ENCODE assay signal across 30 cellular contexts in the genomic region with DNA sequence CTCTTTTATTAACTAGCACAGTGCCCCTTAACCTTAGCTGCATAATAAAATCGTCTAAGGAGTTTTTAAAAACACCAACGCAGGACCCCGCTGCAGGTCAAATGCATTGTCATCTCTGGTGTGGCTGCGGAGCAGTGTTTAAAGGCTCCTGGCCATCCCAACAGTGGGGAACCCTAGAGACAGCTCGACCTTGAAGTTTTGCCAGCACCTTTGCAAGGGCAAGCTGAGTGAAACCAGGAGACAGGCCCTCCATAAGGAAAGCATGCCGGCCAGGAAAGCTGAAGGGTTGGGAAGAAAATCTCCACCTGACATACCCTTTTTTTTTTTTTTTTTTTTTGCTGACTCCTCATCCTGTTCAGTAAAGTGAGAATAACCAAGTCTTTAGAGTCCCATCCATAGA.
"Had no signal": no experiment of that assay in that cellular context is flagged by ENCODE, and none has a peak within 500 bp of the region (broad histone marks: within the 10 kb centered on the region; RNA-seq: fewer than 3 reads in every experiment).

No MANE protein-coding gene starts in this region.

- H3K4me3 ChIP-seq: ovary, psoas muscle, skin epidermis, smooth muscle cell, spleen, suprapubic skin, testis, tibial artery, transverse colon, upper lobe of left lung, vagina had no signal

- H3K79me2 ChIP-seq: parathyroid adenoma had no signal

- H3K4me1 ChIP-seq: parathyroid adenoma, psoas muscle, spleen, suprapubic skin, testis, tibial artery, transverse colon, upper lobe of left lung, vagina had no signal

- DNase-seq: naive thymus-derived CD8-positive, alpha-beta T cell; nephron progenitor cell; occipital lobe; ovary; posterior cingulate gyrus; psoas muscle; right cardiac atrium; spleen; stimulated activated CD4-positive, alpha-beta T cell treated with anti-CD3 and anti-CD28 coated beads, Interleukin-12 subunit alpha, Interleukin-12 subunit beta, amount 100 ng/mL, for 4 hours; stimulated activated CD4-positive, alpha-beta T cell treated with anti-CD3 and anti-CD28 coated beads, Interleukin-1b, Interleukin-23, amount 100 ng/mL, for 48 hours; stimulated activated CD4-positive, alpha-beta T cell treated with anti-CD3 and anti-CD28 coated beads, Interleukin-4, amount 100 ng/mL, for 1 hour; stimulated activated CD4-positive, alpha-beta T cell treated with anti-CD3 and anti-CD28 coated beads, Interleukin-4, amount 100 ng/mL, for 4 hours; stimulated activated CD8-positive, alpha-beta memory T cell treated with anti-CD3 and anti-CD28 coated beads, Interleukin-4, amount 100 ng/mL, for 48 hours; stimulated activated naive CD4-positive, alpha-beta T cell; stimulated activated naive CD8-positive, alpha-beta T cell treated with anti-CD3 and anti-CD28 coated beads, Interleukin-15, amount 100 ng/mL, for 72 hours; stimulated activated naive CD8-positive, alpha-beta T cell treated with anti-CD3 and anti-CD28 coated beads, Interleukin-15, Interleukin-2, amounts not matched to agents 100 U/mL and 50 U/mL, for 24 hours; substantia nigra; testis; tibial artery; transverse colon; upper lobe of left lung had no signal

- H3K27me3 ChIP-seq: ovary, spleen, suprapubic skin, testis, tibial artery, transverse colon, upper lobe of left lung, vagina had no signal

- H3K9ac ChIP-seq: parathyroid adenoma had no signal

- H3K4me2 ChIP-seq: smooth muscle cell had no signal

- H2AFZ ChIP-seq: parathyroid adenoma had no signal

- ATAC-seq: naive thymus-derived CD8-positive, alpha-beta T cell; natural killer cell treated with Interleukin-12 subunit alpha and Interleukin-12 subunit beta and Interleukin-15 and Interleukin-18, amount 100 ng/mL, for 72 hours; psoas muscle; right cardiac atrium; sciatic nerve; stimulated activated memory B cell treated with anti-CD40 and anti-IgM and Interleukin-4, amounts not matched to agents 10 μg/mL and 1 μg/mL and 100 μg/mL, for 72 hours; stimulated activated naive CD8-positive, alpha-beta T cell treated with anti-CD3 and anti-CD28 coated beads, Interleukin-15, amount 100 ng/mL, for 72 hours; stimulated activated naive CD8-positive, alpha-beta T cell treated with anti-CD3 and anti-CD28 coated beads, Interleukin-15, Interleukin-2, amounts not matched to agents 100 U/mL and 50 U/mL, for 24 hours had no signal

- FAIRE-seq: urothelium cell line had no signal

- H3K9me3 ChIP-seq: ovary, psoas muscle, spleen, suprapubic skin, testis, tibial artery, transverse colon, upper lobe of left lung, vagina had no signal

- H3K27ac ChIP-seq: ovary, parathyroid adenoma, psoas muscle, skin epidermis, spleen, suprapubic skin, testis, tibial artery, transverse colon, upper lobe of left lung, vagina had no signal

- H3K36me3 ChIP-seq: ovary, spleen, suprapubic skin, tibial artery, transverse colon, upper lobe of left lung, vagina had no signal
